ENCODE assay signal across 1 cellular context in genomic region chr16:25066747-25067631, GRCh38.
TF ChIP-seq lines count a peak whose summit lies in the region.

No MANE protein-coding gene starts in this region.

TF ChIP-seq in HepG2, 621 proteins besides CTCF, POLR2A, EP300 and RAD21 (continued from another document and continues in another):
- no peak for TF ChIP-seq AKNA (CRISPR knock-in tag; IDR thresholded peaks at IDR 0.05; ENCODE audit: borderline replicate concordance)
- peak; percentile 55; the same call in 1 of the 2 replicates for TF ChIP-seq ELF1 (CRISPR knock-in tag; IDR thresholded peaks at IDR 0.05)
- peak; percentile 68 for TF ChIP-seq ZNF574 (CRISPR knock-in tag; IDR thresholded peaks at IDR 0.05)
- TF ChIP-seq ZNF333 (CRISPR knock-in tag; IDR thresholded peaks at IDR 0.05; ENCODE audit: borderline replicate concordance): no peak; the same call in 1 of the 2 replicates
- TF ChIP-seq ZMYM3 (CRISPR knock-in tag; IDR thresholded peaks at IDR 0.05): no peak
- TF ChIP-seq ZNF121 (CRISPR knock-in tag; IDR thresholded peaks at IDR 0.05): peak; percentile 40; the same call in 1 of the 2 replicates
- TF ChIP-seq HMGXB3 (CRISPR knock-in tag; IDR thresholded peaks at IDR 0.05; ENCODE audit: borderline replicate concordance): peak; percentile 46; the same call in 1 of the 2 replicates
- TF ChIP-seq ARNTL (CRISPR knock-in tag; IDR thresholded peaks at IDR 0.05): peak; percentile 34; the same call in 1 of the 2 replicates
- peak; percentile 77 for TF ChIP-seq GMEB1 (CRISPR knock-in tag; IDR thresholded peaks at IDR 0.05; ENCODE audit: borderline replicate concordance)
- no peak for TF ChIP-seq ZNF484 (CRISPR knock-in tag; IDR thresholded peaks at IDR 0.05; ENCODE audit: borderline replicate concordance, low read depth)
- TF ChIP-seq ZNF10 (CRISPR knock-in tag; IDR thresholded peaks at IDR 0.05; ENCODE audit: borderline replicate concordance, low read depth): no peak
- TF ChIP-seq ZNF577 (CRISPR knock-in tag; IDR thresholded peaks at IDR 0.05; ENCODE audit: borderline replicate concordance, low read depth): no peak
- TF ChIP-seq SOX13 (IDR thresholded peaks at IDR 0.05): no peak
- TF ChIP-seq SOX13 (CRISPR knock-in tag; conservative IDR thresholded peaks at IDR 0.05 in 1 of 2, IDR thresholded peaks at IDR 0.05 in 1 of 2): peak in 1 of 2 experiments; percentile 37; a peak in 1 of 4 replicates
- TF ChIP-seq ZBTB33 (CRISPR knock-in tag; IDR thresholded peaks at IDR 0.05): no peak; the same call in 1 of the 2 replicates
- TF ChIP-seq THAP9 (CRISPR knock-in tag; IDR thresholded peaks at IDR 0.05; ENCODE audit: borderline replicate concordance): no peak
- TF ChIP-seq NCOR1 (IDR thresholded peaks at IDR 0.05; ENCODE audit: borderline replicate concordance, low read length): no peak
- TF ChIP-seq ZNF687 (CRISPR knock-in tag; IDR thresholded peaks at IDR 0.05): peak; percentile 91
- TF ChIP-seq ZNF616 (CRISPR knock-in tag; IDR thresholded peaks at IDR 0.05; ENCODE audit: low read depth): peak; percentile 59
- no peak for TF ChIP-seq NFE2L2 (IDR thresholded peaks at IDR 0.05; ENCODE audit: low read length)
- TF ChIP-seq THAP8 (CRISPR knock-in tag; IDR thresholded peaks at IDR 0.05; ENCODE audit: borderline replicate concordance): no peak
- no peak for TF ChIP-seq SETDB1 (CRISPR knock-in tag; IDR thresholded peaks at IDR 0.05; ENCODE audit: borderline replicate concordance)
- no peak for TF ChIP-seq MAFK (conservative IDR thresholded peaks at IDR 0.05 in 1 of 2, IDR thresholded peaks at IDR 0.05 in 1 of 2; ENCODE audit: low read length in 2 of 2)
- no peak for TF ChIP-seq PHF5A (CRISPR knock-in tag; IDR thresholded peaks at IDR 0.05; ENCODE audit: low read depth, unreplicated experiment)
- no peak for TF ChIP-seq ATRX (CRISPR knock-in tag; IDR thresholded peaks at IDR 0.05; ENCODE audit: borderline replicate concordance)
- TF ChIP-seq MIXL1 (CRISPR knock-in tag; IDR thresholded peaks at IDR 0.05): no peak
- peak; percentile 88 for TF ChIP-seq ZNF790 (CRISPR knock-in tag; IDR thresholded peaks at IDR 0.05; ENCODE audit: borderline replicate concordance)
- TF ChIP-seq HDAC1 (CRISPR knock-in tag; IDR thresholded peaks at IDR 0.05): peak; percentile 65
- 0 out of 2 replicates have a peak, but pooled peaks have one; percentile 39 for TF ChIP-seq ZNF263 (CRISPR knock-in tag; IDR thresholded peaks at IDR 0.05)
- TF ChIP-seq MED1 (CRISPR knock-in tag; IDR thresholded peaks at IDR 0.05): no peak
- TF ChIP-seq ZMAT3 (CRISPR knock-in tag; conservative IDR thresholded peaks at IDR 0.05): no peak
- TF ChIP-seq ZNF143 (CRISPR knock-in tag; IDR thresholded peaks at IDR 0.05): no peak
